In the genomic region with DNA sequence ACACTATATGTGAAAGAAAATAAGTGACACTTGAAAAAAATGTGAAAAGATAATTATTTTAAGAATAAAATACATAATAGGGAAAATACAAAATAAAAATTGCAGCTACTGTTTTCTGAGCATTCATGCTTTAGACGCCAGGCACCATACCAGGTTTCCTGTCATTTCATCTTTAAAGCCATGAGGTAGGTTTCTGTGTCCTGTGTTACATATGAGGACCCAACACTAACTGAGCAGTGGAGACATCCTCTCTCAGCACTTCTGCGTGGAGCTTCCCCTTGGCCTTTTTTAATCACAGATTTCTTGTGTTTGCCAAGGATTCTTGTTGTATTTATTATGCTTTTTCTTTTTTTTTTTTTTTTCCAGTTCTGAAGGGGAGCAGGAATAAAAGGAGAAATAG, we compare ENCODE assay signal across 14 cellular contexts.
DNase-seq lines count a peak whose midpoint lies in the region; ATAC-seq and TF ChIP-seq lines count a peak whose summit lies in the region.
"Had no signal": no experiment of that assay in that cellular context is flagged by ENCODE, and none has a peak within 500 bp of the region (broad histone marks: within the 10 kb centered on the region; RNA-seq: fewer than 3 reads in every experiment).

No MANE protein-coding gene starts in this region.

- ATAC-seq in activated CD8-positive, alpha-beta T cell treated with anti-CD3 and anti-CD28 coated beads for 36 hours, result peak; percentile 46
- ATAC-seq in activated CD8-positive, alpha-beta T cell treated with anti-CD3 and anti-CD28 coated beads, Interleukin-2, amount 10 ng/mL, durations not matched to agents 7 days and 5 days, result no peak
- peak; percentile 77 for ATAC-seq in stimulated activated naive CD8-positive, alpha-beta T cell treated with anti-CD3 and anti-CD28 coated beads, Interleukin-15, amount 100 ng/mL, for 72 hours
- ATAC-seq in stimulated activated naive CD8-positive, alpha-beta T cell treated with anti-CD3 and anti-CD28 coated beads, Interleukin-15, Interleukin-2, amounts not matched to agents 100 U/mL and 50 U/mL, for 24 hours, result no peak
- peak; percentile 67 for ATAC-seq in activated naive CD8-positive, alpha-beta T cell treated with anti-CD3 and anti-CD28 coated beads, Interleukin-2, amount 10 ng/mL, durations not matched to agents 7 days and 5 days (ENCODE audit: low read depth)
- ATAC-seq in naive thymus-derived CD8-positive, alpha-beta T cell, result peak; percentile 72 to 90
- ATAC-seq: GM23338 had no signal

- intact Hi-C loops in activated CD8-positive, alpha-beta T cell treated with anti-CD3 and anti-CD28 coated beads for 36 hours (cut with micrococcal nuclease), result no loop called here

- peaks cover 39% of the 10 kb centered on the region for H3K36me3 Mint-ChIP-seq in activated CD8-positive, alpha-beta T cell treated with anti-CD3 and anti-CD28 coated beads for 36 hours (ENCODE audit: low read depth)
- peaks cover 9% of the 10 kb centered on the region for H3K36me3 Mint-ChIP-seq in activated CD8-positive, alpha-beta T cell treated with anti-CD3 and anti-CD28 coated beads, Interleukin-2, amount 10 ng/mL, durations not matched to agents 7 days and 5 days (ENCODE audit: low read depth)
- H3K36me3 Mint-ChIP-seq in activated naive CD8-positive, alpha-beta T cell treated with anti-CD3 and anti-CD28 coated beads, Interleukin-2, amount 10 ng/mL, durations not matched to agents 7 days and 5 days, result peaks cover 27% of the 10 kb centered on the region
- H3K36me3 Mint-ChIP-seq in naive thymus-derived CD8-positive, alpha-beta T cell, result peaks cover 15 to 34% (median 33%) of the 10 kb centered on the region in 3 donors

- peak overlapping the region; percentile 78 for H3K27ac Mint-ChIP-seq in activated CD8-positive, alpha-beta T cell treated with anti-CD3 and anti-CD28 coated beads for 36 hours
- no peak overlapping the region for H3K27ac Mint-ChIP-seq in activated CD8-positive, alpha-beta T cell treated with anti-CD3 and anti-CD28 coated beads, Interleukin-2, amount 10 ng/mL, durations not matched to agents 7 days and 5 days
- H3K27ac Mint-ChIP-seq in stimulated activated naive CD8-positive, alpha-beta T cell treated with anti-CD3 and anti-CD28 coated beads, Interleukin-15, amount 100 ng/mL, for 72 hours, result peak overlapping the region; percentile 71 to 82
- H3K27ac Mint-ChIP-seq in activated naive CD8-positive, alpha-beta T cell treated with anti-CD3 and anti-CD28 coated beads, Interleukin-2, amount 10 ng/mL, durations not matched to agents 7 days and 5 days, result no peak overlapping the region
- H3K27ac Mint-ChIP-seq in naive thymus-derived CD8-positive, alpha-beta T cell, result peak overlapping the region in 9 of 10 donors; percentile 53 to 90 (median 81)
- H3K27ac Mint-ChIP-seq: GM23338 had no signal

- H3K9me3 Mint-ChIP-seq in activated CD8-positive, alpha-beta T cell treated with anti-CD3 and anti-CD28 coated beads for 36 hours, result peaks cover 9% of the 10 kb centered on the region
- peaks cover 5% of the 10 kb centered on the region for H3K9me3 Mint-ChIP-seq in activated CD8-positive, alpha-beta T cell treated with anti-CD3 and anti-CD28 coated beads, Interleukin-2, amount 10 ng/mL, durations not matched to agents 7 days and 5 days (ENCODE audit: insufficient read depth)
- peaks cover 5 to 8% of the 10 kb centered on the region in 2 donors for H3K9me3 Mint-ChIP-seq in stimulated activated naive CD8-positive, alpha-beta T cell treated with anti-CD3 and anti-CD28 coated beads, Interleukin-15, amount 100 ng/mL, for 72 hours
- H3K9me3 Mint-ChIP-seq in activated naive CD8-positive, alpha-beta T cell treated with anti-CD3 and anti-CD28 coated beads, Interleukin-2, amount 10 ng/mL, durations not matched to agents 7 days and 5 days, result peaks cover 2% of the 10 kb centered on the region
- peaks cover 0 to 8% (median 2%) of the 10 kb centered on the region in 9 donors for H3K9me3 Mint-ChIP-seq in naive thymus-derived CD8-positive, alpha-beta T cell

- no peak for DNase-seq in activated CD8-positive, alpha-beta T cell treated with anti-CD3 and anti-CD28 coated beads for 36 hours
- no peak for DNase-seq in activated CD8-positive, alpha-beta T cell treated with anti-CD3 and anti-CD28 coated beads, Interleukin-2, amount 10 ng/mL, durations not matched to agents 7 days and 5 days
- DNase-seq in stimulated activated naive CD8-positive, alpha-beta T cell treated with anti-CD3 and anti-CD28 coated beads, Interleukin-15, amount 100 ng/mL, for 72 hours, result no peak
- DNase-seq in stimulated activated naive CD8-positive, alpha-beta T cell treated with anti-CD3 and anti-CD28 coated beads, Interleukin-15, Interleukin-2, amounts not matched to agents 100 U/mL and 50 U/mL, for 24 hours, result no peak
- no peak for DNase-seq in activated naive CD8-positive, alpha-beta T cell treated with anti-CD3 and anti-CD28 coated beads, Interleukin-2, amount 10 ng/mL, durations not matched to agents 7 days and 5 days
- peak in 3 of 10 donors; percentile 19 to 37 (median 30) for DNase-seq in naive thymus-derived CD8-positive, alpha-beta T cell
- no peak for DNase-seq in COR-L47 (lab: John Stamatoyannopoulos, UW)
- DNase-seq in NCI-H1417 treated with DMSO at 0.1 percent for 48 hours (lab: John Stamatoyannopoulos, UW), result no peak
- DNase-seq: 8988T; CD4-positive, alpha-beta memory T cell; DND-41; GDM1; H7 had no signal

- no peaks in the 10 kb centered on the region for H3K27me3 Mint-ChIP-seq in activated CD8-positive, alpha-beta T cell treated with anti-CD3 and anti-CD28 coated beads for 36 hours
- no peaks in the 10 kb centered on the region for H3K27me3 Mint-ChIP-seq in activated CD8-positive, alpha-beta T cell treated with anti-CD3 and anti-CD28 coated beads, Interleukin-2, amount 10 ng/mL, durations not matched to agents 7 days and 5 days (ENCODE audit: low read depth)
- no peaks in the 10 kb centered on the region for H3K27me3 Mint-ChIP-seq in stimulated activated naive CD8-positive, alpha-beta T cell treated with anti-CD3 and anti-CD28 coated beads, Interleukin-15, amount 100 ng/mL, for 72 hours
- no peaks in the 10 kb centered on the region for H3K27me3 Mint-ChIP-seq in activated naive CD8-positive, alpha-beta T cell treated with anti-CD3 and anti-CD28 coated beads, Interleukin-2, amount 10 ng/mL, durations not matched to agents 7 days and 5 days
- no peaks in the 10 kb centered on the region for H3K27me3 Mint-ChIP-seq in naive thymus-derived CD8-positive, alpha-beta T cell
- H3K27me3 Mint-ChIP-seq: CD4-positive, alpha-beta memory T cell had no signal

- peaks cover 50% of the 10 kb centered on the region for H3K4me1 Mint-ChIP-seq in activated CD8-positive, alpha-beta T cell treated with anti-CD3 and anti-CD28 coated beads for 36 hours (ENCODE audit: low read depth)
- H3K4me1 Mint-ChIP-seq in activated CD8-positive, alpha-beta T cell treated with anti-CD3 and anti-CD28 coated beads, Interleukin-2, amount 10 ng/mL, durations not matched to agents 7 days and 5 days (ENCODE audit: low read depth), result peaks cover 5% of the 10 kb centered on the region
- H3K4me1 Mint-ChIP-seq in stimulated activated naive CD8-positive, alpha-beta T cell treated with anti-CD3 and anti-CD28 coated beads, Interleukin-15, amount 100 ng/mL, for 72 hours, result peaks cover 85% of the 10 kb centered on the region
- H3K4me1 Mint-ChIP-seq in activated naive CD8-positive, alpha-beta T cell treated with anti-CD3 and anti-CD28 coated beads, Interleukin-2, amount 10 ng/mL, durations not matched to agents 7 days and 5 days, result peaks cover 18% of the 10 kb centered on the region
- H3K4me1 Mint-ChIP-seq in naive thymus-derived CD8-positive, alpha-beta T cell, result peaks cover 32 to 84% (median 55%) of the 10 kb centered on the region in 4 donors
- H3K4me1 Mint-ChIP-seq: GM23338 had no signal

- POLR2A ChIA-PET in activated CD8-positive, alpha-beta T cell treated with anti-CD3 and anti-CD28 coated beads for 36 hours (lab: Charles Lee), result interaction anchor here (1.0 to 1.8 kb wide), 3 partner anchors 10 to 16 kb away, joined by 4 to 6 read pairs (median 5); no protein-coding TSS in a partner anchor
- POLR2A ChIA-PET in activated CD8-positive, alpha-beta T cell treated with anti-CD3 and anti-CD28 coated beads, Interleukin-2, amount 10 ng/mL, durations not matched to agents 7 days and 5 days (lab: Charles Lee), result interaction anchor here (1.1 kb wide), 1 partner anchor 118 kb away, joined by 3 read pairs; no protein-coding TSS in a partner anchor
- POLR2A ChIA-PET in activated naive CD8-positive, alpha-beta T cell treated with anti-CD3 and anti-CD28 coated beads, Interleukin-2, amount 10 ng/mL, durations not matched to agents 7 days and 5 days (lab: Charles Lee), result interaction anchor here (0.6 kb wide), 3 partner anchors 111 to 434 kb away, joined by 3 read pairs; no protein-coding TSS in a partner anchor
- POLR2A ChIA-PET in naive thymus-derived CD8-positive, alpha-beta T cell (lab: Charles Lee), result interaction anchor here (0.7 to 3.9 kb wide), 12 partner anchors 9 to 177 kb away, joined by 3 to 34 read pairs (median 4); partner anchors contain the start of gene FAM117B

- CTCF ChIA-PET in activated CD8-positive, alpha-beta T cell treated with anti-CD3 and anti-CD28 coated beads for 36 hours (lab: Charles Lee), result interaction anchor here (0.8 to 2.2 kb wide), 4 partner anchors 9 to 164 kb away, joined by 3 to 8 read pairs (median 4); no protein-coding TSS in a partner anchor
- CTCF ChIA-PET in activated CD8-positive, alpha-beta T cell treated with anti-CD3 and anti-CD28 coated beads, Interleukin-2, amount 10 ng/mL, durations not matched to agents 7 days and 5 days (lab: Charles Lee), result interaction anchor here (0.5 to 1.5 kb wide), 3 partner anchors 96 to 119 kb away, joined by 3 to 4 read pairs (median 4); no protein-coding TSS in a partner anchor

- TF ChIP-seq CTCF in activated CD8-positive, alpha-beta T cell treated with anti-CD3 and anti-CD28 coated beads for 36 hours (IDR thresholded peaks at IDR 0.05), result no peak

- H3K4me3 Mint-ChIP-seq in activated CD8-positive, alpha-beta T cell treated with anti-CD3 and anti-CD28 coated beads for 36 hours, result no peak overlapping the region
- H3K4me3 Mint-ChIP-seq in activated CD8-positive, alpha-beta T cell treated with anti-CD3 and anti-CD28 coated beads, Interleukin-2, amount 10 ng/mL, durations not matched to agents 7 days and 5 days, result no peak overlapping the region
- peak overlapping the region; percentile 6 to 30 for H3K4me3 Mint-ChIP-seq in stimulated activated naive CD8-positive, alpha-beta T cell treated with anti-CD3 and anti-CD28 coated beads, Interleukin-15, amount 100 ng/mL, for 72 hours
- H3K4me3 Mint-ChIP-seq in activated naive CD8-positive, alpha-beta T cell treated with anti-CD3 and anti-CD28 coated beads, Interleukin-2, amount 10 ng/mL, durations not matched to agents 7 days and 5 days, result no peak overlapping the region
- H3K4me3 Mint-ChIP-seq in naive thymus-derived CD8-positive, alpha-beta T cell, result peak overlapping the region in 6 of 10 donors; percentile 7 to 60 (median 13)
- H3K4me3 Mint-ChIP-seq: CD4-positive, alpha-beta memory T cell; GM23338 had no signal

Comparison
In these comparisons a context has a peak if more than half of its experiments do, and no peak if none do; other contexts are left out.
1. ATAC-seq: peak in activated CD8-positive, alpha-beta T cell treated with anti-CD3 and anti-CD28 coated beads for 36 hours (single experiment), stimulated activated naive CD8-positive, alpha-beta T cell treated with anti-CD3 and anti-CD28 coated beads, Interleukin-15, amount 100 ng/mL, for 72 hours (single experiment), activated naive CD8-positive, alpha-beta T cell treated with anti-CD3 and anti-CD28 coated beads, Interleukin-2, amount 10 ng/mL, durations not matched to agents 7 days and 5 days (single experiment) and naive thymus-derived CD8-positive, alpha-beta T cell (2 of 2); none in activated CD8-positive, alpha-beta T cell treated with anti-CD3 and anti-CD28 coated beads, Interleukin-2, amount 10 ng/mL, durations not matched to agents 7 days and 5 days (single experiment) and stimulated activated naive CD8-positive, alpha-beta T cell treated with anti-CD3 and anti-CD28 coated beads, Interleukin-15, Interleukin-2, amounts not matched to agents 100 U/mL and 50 U/mL, for 24 hours (single experiment).
2. H3K27ac Mint-ChIP-seq: peak in activated CD8-positive, alpha-beta T cell treated with anti-CD3 and anti-CD28 coated beads for 36 hours (single experiment), stimulated activated naive CD8-positive, alpha-beta T cell treated with anti-CD3 and anti-CD28 coated beads, Interleukin-15, amount 100 ng/mL, for 72 hours (2 of 2) and naive thymus-derived CD8-positive, alpha-beta T cell (9 of 10); none in activated CD8-positive, alpha-beta T cell treated with anti-CD3 and anti-CD28 coated beads, Interleukin-2, amount 10 ng/mL, durations not matched to agents 7 days and 5 days (single experiment) and activated naive CD8-positive, alpha-beta T cell treated with anti-CD3 and anti-CD28 coated beads, Interleukin-2, amount 10 ng/mL, durations not matched to agents 7 days and 5 days (single experiment).
3. H3K4me3 Mint-ChIP-seq: peak in stimulated activated naive CD8-positive, alpha-beta T cell treated with anti-CD3 and anti-CD28 coated beads, Interleukin-15, amount 100 ng/mL, for 72 hours (2 of 2) and naive thymus-derived CD8-positive, alpha-beta T cell (6 of 10); none in activated CD8-positive, alpha-beta T cell treated with anti-CD3 and anti-CD28 coated beads for 36 hours (single experiment), activated CD8-positive, alpha-beta T cell treated with anti-CD3 and anti-CD28 coated beads, Interleukin-2, amount 10 ng/mL, durations not matched to agents 7 days and 5 days (single experiment) and activated naive CD8-positive, alpha-beta T cell treated with anti-CD3 and anti-CD28 coated beads, Interleukin-2, amount 10 ng/mL, durations not matched to agents 7 days and 5 days (single experiment).